ENCODE assay signal across 15 cellular contexts in genomic region chr3:61141184-61141583, GRCh38.
DNase-seq lines count a peak whose midpoint lies in the region; ATAC-seq and TF ChIP-seq lines count a peak whose summit lies in the region.
"Had no signal": no experiment of that assay in that cellular context is flagged by ENCODE, and none has a peak within 500 bp of the region (broad histone marks: within the 10 kb centered on the region; RNA-seq: fewer than 3 reads in every experiment).

No MANE protein-coding gene starts in this region.

- TF ChIP-seq CTCF in WTC11 (IDR thresholded peaks at IDR 0.05) (no peak), parathyroid adenoma (IDR thresholded peaks at IDR 0.05) (no peak), mammary epithelial cell (conservative IDR thresholded peaks at IDR 0.05 in 1 of 2, IDR thresholded peaks at IDR 0.05 in 1 of 2; ENCODE audit: extremely low read depth in 1 of 2, insufficient read depth in 1 of 2, low read depth in 1 of 2, low read length in 2 of 2) (no peak), OCI-LY7 (conservative IDR thresholded peaks at IDR 0.05; ENCODE audit: low read length) (no peak)

- BruUV-seq in mammary epithelial cell (replicated peaks; lab: Mats Ljungman, UMichigan): no TSS peak
- no TSS peak for BruUV-seq in OCI-LY7 (replicated peaks; lab: Mats Ljungman, UMichigan)

- H3K27me3 Mint-ChIP-seq in WTC11 (ENCODE audit: low read depth): no peaks in the 10 kb centered on the region
- H3K27me3 Mint-ChIP-seq: B cell; CD4-positive, alpha-beta T cell had no signal

- H3K27me3 ChIP-seq in HAP-1 (ENCODE audit: low read depth) (no peaks in the 10 kb centered on the region), iPS-18a (ENCODE audit: control insufficient read depth, insufficient read depth, low read length) (no peaks in the 10 kb centered on the region), parathyroid adenoma (ENCODE audit: control insufficient read depth, insufficient read depth, low read length) (no peaks in the 10 kb centered on the region), mammary epithelial cell (ENCODE audit: insufficient read depth, low read length) (no peaks in the 10 kb centered on the region)

- H3K36me3 Mint-ChIP-seq in WTC11: peaks cover 5% of the 10 kb centered on the region

- ATAC-seq in WTC11: peak; percentile 70
- ATAC-seq in sciatic nerve: no peak
- ATAC-seq: Right ventricle myocardium inferior had no signal

- no peaks in the 10 kb centered on the region for H3K9me3 ChIP-seq in HAP-1
- no peaks in the 10 kb centered on the region for H3K9me3 ChIP-seq in iPS-18a (ENCODE audit: control insufficient read depth, low read depth, low read length)
- H3K9me3 ChIP-seq in parathyroid adenoma (ENCODE audit: control insufficient read depth, low read length): no peaks in the 10 kb centered on the region
- no peaks in the 10 kb centered on the region for H3K9me3 ChIP-seq in mammary epithelial cell (replicated peaks; ENCODE audit: insufficient read depth, low read length)
- no peaks in the 10 kb centered on the region for H3K9me3 ChIP-seq in OCI-LY7 (ENCODE audit: low read length)

- CTCF ChIA-PET in WTC11 (lab: Charles Lee) (no interaction called here), mammary epithelial cell (lab: Charles Lee; ENCODE audit: low non-redundant PET) (interaction anchor here (0.6 kb wide), 1 partner anchor 42 kb away, joined by 3 read pairs; no protein-coding TSS in a partner anchor), OCI-LY7 (lab: Charles Lee; ENCODE audit: unreplicated experiment) (no interaction called here)

- peaks cover 6% of the 10 kb centered on the region for H3K79me2 ChIP-seq in parathyroid adenoma
- H3K79me2 ChIP-seq in mammary epithelial cell (ENCODE audit: insufficient read depth, low read length): no peaks in the 10 kb centered on the region
- no peaks in the 10 kb centered on the region for H3K79me2 ChIP-seq in OCI-LY7 (ENCODE audit: insufficient read depth, low read depth, low read length)

- H3K4me1 Mint-ChIP-seq in WTC11: peaks cover 48% of the 10 kb centered on the region
- H3K4me1 Mint-ChIP-seq: B cell had no signal

- H2AFZ ChIP-seq in parathyroid adenoma (peak overlapping the region; percentile 36), mammary epithelial cell (ENCODE audit: low read depth, low read length) (no peak overlapping the region), OCI-LY7 (ENCODE audit: low read length) (no peak overlapping the region)

- in situ Hi-C loops in HAP-1 (cut with MboI; ENCODE audit: low sequenced_read_pairs): no loop called here
- in situ Hi-C loops in mammary epithelial cell (cut with MboI; ENCODE audit: low sequenced_read_pairs in 2 of 2): no loop called here

- intact Hi-C loops in mammary epithelial cell (cut with micrococcal nuclease): no loop called here
- intact Hi-C loops in OCI-LY7 (cut with micrococcal nuclease; ENCODE audit: unreplicated experiment): no loop called here
- intact Hi-C loops in sciatic nerve (cut with DNase I): no loop called here

- peak overlapping the region; percentile 34 for H3K4me3 Mint-ChIP-seq in WTC11
- H3K4me3 Mint-ChIP-seq: B cell; CD4-positive, alpha-beta T cell had no signal

- no peaks in the 10 kb centered on the region for H3K9me2 ChIP-seq in OCI-LY7 (ENCODE audit: insufficient read depth, low read length)

- H3K27ac Mint-ChIP-seq in WTC11: peak overlapping the region; percentile 97
- H3K27ac Mint-ChIP-seq: B cell; CD4-positive, alpha-beta T cell had no signal

- H3K36me3 ChIP-seq in HAP-1 (replicated peaks): no peaks in the 10 kb centered on the region
- no peaks in the 10 kb centered on the region for H3K36me3 ChIP-seq in iPS-18a (ENCODE audit: control insufficient read depth, low read depth, low read length)
- no peaks in the 10 kb centered on the region for H3K36me3 ChIP-seq in parathyroid adenoma (ENCODE audit: control insufficient read depth, insufficient read depth, low read length)
- H3K36me3 ChIP-seq in mammary epithelial cell (ENCODE audit: insufficient read depth, low read length): no peaks in the 10 kb centered on the region
- H3K36me3 ChIP-seq in OCI-LY7 (ENCODE audit: insufficient read depth, low read length): no peaks in the 10 kb centered on the region

- H3K4me3 ChIP-seq in HAP-1 (no peak overlapping the region), iPS-18a (ENCODE audit: low read length) (peak overlapping the region; percentile 19), parathyroid adenoma (ENCODE audit: low read depth, low read length) (no peak overlapping the region), mammary epithelial cell (replicated peaks in 1 of 3; ENCODE audit: insufficient read depth in 1 of 3, low read depth in 2 of 3, low read length in 3 of 3) (no peak overlapping the region), OCI-LY7 (ENCODE audit: low read depth, low read length, poor library complexity, severe bottlenecking) (no peak overlapping the region)

- H4K20me1 ChIP-seq in mammary epithelial cell (ENCODE audit: insufficient read depth, low read length) (no peaks in the 10 kb centered on the region), OCI-LY7 (ENCODE audit: insufficient read depth, low read length) (no peaks in the 10 kb centered on the region)

- peak overlapping the region; percentile 14 for H3K4me2 ChIP-seq in parathyroid adenoma (ENCODE audit: low read length)
- no peak overlapping the region for H3K4me2 ChIP-seq in mammary epithelial cell (ENCODE audit: insufficient read depth, low read depth, low read length)
- H3K4me2 ChIP-seq in OCI-LY7 (ENCODE audit: low read length): no peak overlapping the region

- peaks cover 12% of the 10 kb centered on the region for H3K4me1 ChIP-seq in HAP-1
- peaks cover 21% of the 10 kb centered on the region for H3K4me1 ChIP-seq in iPS-18a (ENCODE audit: control insufficient read depth, low read depth, low read length)
- H3K4me1 ChIP-seq in parathyroid adenoma: peaks cover 10% of the 10 kb centered on the region
- no peaks in the 10 kb centered on the region for H3K4me1 ChIP-seq in mammary epithelial cell (ENCODE audit: insufficient read depth, low read length)
- H3K4me1 ChIP-seq in OCI-LY7 (ENCODE audit: insufficient read depth, low read length, poor library complexity, severe bottlenecking): no peaks in the 10 kb centered on the region

- H3K27ac ChIP-seq in iPS-18a (ENCODE audit: low read length) (no peak overlapping the region), parathyroid adenoma (peak overlapping the region; percentile 40), mammary epithelial cell (ENCODE audit: insufficient read depth, low read depth, low read length) (no peak overlapping the region), OCI-LY7 (ENCODE audit: low read depth, low read length, poor library complexity, severe bottlenecking) (no peak overlapping the region)

- dilution Hi-C loops in mammary epithelial cell (cut with HindIII; ENCODE audit: low sequenced_read_pairs): no loop called here

- H3K9me3 Mint-ChIP-seq in WTC11: peaks cover 11% of the 10 kb centered on the region; the same call in 1 of the 2 replicates

- 72% methylated on average over 3 of the region's 3 CpGs for WGBS in mammary epithelial cell (ENCODE audit: low coverage, missing lambda C conversion rate)

- DNase-seq in HAP-1 (ENCODE audit: low spot score in 2 of 2) (peak; percentile 16 to 89), WTC11 (ENCODE audit: low spot score) (no peak), mammary epithelial cell (no peak), OCI-LY7 (ENCODE audit: low spot score) (no peak), sciatic nerve (ENCODE audit: low spot score) (no peak)
- DNase-seq: CD4-positive, alpha-beta T cell; DMS79; Kasumi-1; NCI-H2081; NCI-H446; NCI-H748 treated with DMSO at 0.1 percent for 48 hours had no signal

- peak overlapping the region; percentile 14 for H3K9ac ChIP-seq in iPS-18a (ENCODE audit: low read length)
- no peak overlapping the region for H3K9ac ChIP-seq in parathyroid adenoma
- H3K9ac ChIP-seq in mammary epithelial cell (ENCODE audit: insufficient read depth, low read length): no peak overlapping the region

- POLR2A ChIA-PET in WTC11 (lab: Charles Lee) (interaction anchor here (0.5 kb wide), 1 partner anchor 36 kb away, joined by 3 read pairs; no protein-coding TSS in a partner anchor), OCI-LY7 (lab: Charles Lee) (interaction anchor here (0.8 kb wide), 1 partner anchor 54 kb away, joined by 3 read pairs; no protein-coding TSS in a partner anchor)

TF ChIP-seq in WTC11, 78 proteins besides CTCF, POLR2A, EP300 and RAD21 (continues in another document):
- TF ChIP-seq PRRX2 (CRISPR knock-in tag; IDR thresholded peaks at IDR 0.05) (no peak), GTF2I (CRISPR knock-in tag; conservative IDR thresholded peaks at IDR 0.05) (no peak), ZNF532 (CRISPR knock-in tag; IDR thresholded peaks at IDR 0.05; ENCODE audit: borderline replicate concordance) (no peak)

Comparison
In these comparisons a context has a peak if more than half of its experiments do, and no peak if none do; other contexts are left out.
1. DNase-seq: peak in HAP-1 (2 of 2); none in WTC11 (single experiment), mammary epithelial cell (single experiment), OCI-LY7 (single experiment) and sciatic nerve (single experiment).